24 cellular contexts compared by ENCODE assay signal in the genomic region with DNA sequence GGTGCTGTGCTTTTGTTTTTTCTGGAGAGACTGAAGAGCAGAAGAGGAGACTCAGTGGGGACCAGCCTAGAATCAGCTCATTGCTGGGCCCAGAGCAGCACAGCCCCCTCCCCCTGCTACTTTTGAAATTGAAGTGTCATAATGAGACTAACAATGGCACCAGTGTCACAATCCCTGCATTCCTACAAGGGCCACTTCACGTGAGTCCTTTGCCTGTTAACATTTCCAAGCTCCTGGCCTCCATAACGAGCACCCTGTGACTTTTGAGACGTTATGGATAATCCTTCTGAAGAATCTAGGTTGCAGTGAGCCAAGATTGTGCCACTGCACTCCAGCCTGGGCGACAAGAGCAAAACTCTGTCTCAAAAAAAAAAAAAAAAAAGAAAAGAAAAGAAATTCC. TPM values are rescaled to one million over a fixed set of nuclear protein-coding genes. Genes with fewer than 3 reads are reported as not detected.
A peak's percentile ranks its signal among the peaks of the same experiment; 100 is the strongest.
DNase-seq lines count a peak whose midpoint lies in the region; ATAC-seq and TF ChIP-seq lines count a peak whose summit lies in the region.
"Had no signal": no experiment of that assay in that cellular context is flagged by ENCODE, and none has a peak within 500 bp of the region (broad histone marks: within the 10 kb centered on the region; RNA-seq: fewer than 3 reads in every experiment).

No MANE protein-coding gene starts in this region.

- H3K4me1 ChIP-seq in Caco-2 (no peaks in the 10 kb centered on the region; the same call in 1 of the 2 replicates), H9 (ENCODE audit: insufficient read depth, low read length) (no peaks in the 10 kb centered on the region), left lung (no peaks in the 10 kb centered on the region), neuronal stem cell (ENCODE audit: control insufficient read depth in 2 of 2, insufficient read depth in 1 of 2, low read depth in 1 of 2, low read length in 2 of 2) (peaks cover 0 to 7% of the 10 kb centered on the region in 2 donors)
- H3K4me1 ChIP-seq: A549 had no signal

- peak overlapping the region; percentile 50 for H3K27ac Mint-ChIP-seq in Caco-2 (ENCODE audit: unreplicated experiment)
- peak overlapping the region in 2 of 3 experiments; percentile 5 to 53; a peak in 1 of 7 replicates for H3K27ac Mint-ChIP-seq in H9

- no peak overlapping the region for H2BK5ac ChIP-seq in H9 (ENCODE audit: insufficient read length, low read length)
- no peak overlapping the region for H2BK5ac ChIP-seq in neuronal stem cell (ENCODE audit: low read length)

- H3K9me3 Mint-ChIP-seq in Caco-2 (ENCODE audit: unreplicated experiment) = no peaks in the 10 kb centered on the region
- no peaks in the 10 kb centered on the region for H3K9me3 Mint-ChIP-seq in H9

- H2AFZ ChIP-seq in H9 (ENCODE audit: low read length) (no peak overlapping the region), neuronal stem cell (ENCODE audit: low read length) (no peak overlapping the region)
- H2AFZ ChIP-seq: PC-9 had no signal

- POLR2A ChIA-PET in Caco-2 (lab: Charles Lee) = no interaction called here

- no CpG with 5 or more reads among the region's 4 CpGs for WGBS in H9 (ENCODE audit: extremely low coverage, insufficient read length, low lambda C conversion rate)
- WGBS in neuronal stem cell (ENCODE audit: extremely low coverage in 2 of 2, insufficient read length in 2 of 2, insufficient replicate concordance in 1 of 2), 2 donors = no CpG with 5 or more reads among the region's 4 CpGs

- CTCF ChIA-PET in Caco-2 (lab: Charles Lee) = interaction anchor here (1.7 kb wide), 2 partner anchors 17 to 128 kb away, joined by 4 to 14 read pairs; no protein-coding TSS in a partner anchor

- H3K9me3 ChIP-seq in Caco-2 = no peaks in the 10 kb centered on the region
- H3K9me3 ChIP-seq in H9 (ENCODE audit: control insufficient read depth, low read depth, low read length) = no peaks in the 10 kb centered on the region
- no peaks in the 10 kb centered on the region for H3K9me3 ChIP-seq in left lung
- H3K9me3 ChIP-seq in neuronal stem cell (replicated peaks in 1 of 2; ENCODE audit: control insufficient read depth in 2 of 2, insufficient read depth in 1 of 2, low read depth in 1 of 2, low read length in 2 of 2) = no peaks in the 10 kb centered on the region
- H3K9me3 ChIP-seq: A549 had no signal

- no peak overlapping the region for H3K4ac ChIP-seq in H9 (ENCODE audit: low read depth, low read length)
- no peak overlapping the region for H3K4ac ChIP-seq in neuronal stem cell (ENCODE audit: low read length)

- H2BK120ac ChIP-seq in H9 (ENCODE audit: low read depth, low read length, poor library complexity, severe bottlenecking) (no peak overlapping the region), neuronal stem cell (ENCODE audit: low read depth, low read length) (no peak overlapping the region)

- no peaks in the 10 kb centered on the region for H3K79me2 ChIP-seq in H9 (ENCODE audit: insufficient read depth, low read length)

- intact Hi-C loops in Caco-2 (cut with micrococcal nuclease; ENCODE audit: unreplicated experiment) = no loop called here
- intact Hi-C loops in left lung (cut with DNase I) = no loop called here

- peak; percentile 72 for ATAC-seq in left lung
- no peak for ATAC-seq in HG03354 (IDR thresholded peaks at IDR 0.05; ENCODE audit: poor library complexity, severe bottlenecking, unreplicated experiment)
- ATAC-seq: A549, GM12878, K562 had no signal

- H3K36me3 ChIP-seq in Caco-2 (ENCODE audit: control insufficient read depth, insufficient read depth, low read length) (no peaks in the 10 kb centered on the region), left lung (no peaks in the 10 kb centered on the region), neuronal stem cell (replicated peaks in 1 of 2; ENCODE audit: control insufficient read depth in 2 of 2, insufficient read depth in 2 of 2, low read length in 2 of 2) (no peaks in the 10 kb centered on the region)

- TF ChIP-seq CTCF in Caco-2 (IDR thresholded peaks at IDR 0.05; ENCODE audit: insufficient read depth in 1 of 2, low read depth in 1 of 2, low read length in 1 of 2, severe bottlenecking in 1 of 2, unreplicated experiment in 1 of 2) = no peak
- TF ChIP-seq CTCF in H9 (conservative IDR thresholded peaks at IDR 0.05) = no peak
- no peak for TF ChIP-seq CTCF in left lung (IDR thresholded peaks at IDR 0.05)

- no peak overlapping the region for H3T11ph ChIP-seq in H9 (ENCODE audit: low read length)

- H3K56ac ChIP-seq in H9 (ENCODE audit: insufficient read length, low read depth, low read length) = no peak overlapping the region

- no TSS peak for BruUV-seq in Caco-2 (replicated peaks; lab: Mats Ljungman, UMichigan)

- H3K27ac ChIP-seq in H9 (ENCODE audit: insufficient read length, low read depth, low read length) (no peak overlapping the region), left lung (peak overlapping the region; percentile 11 to 33), neuronal stem cell (replicated peaks; ENCODE audit: low read length) (peak overlapping the region; percentile 52)
- H3K27ac ChIP-seq: PC-9 had no signal

- H3K79me1 ChIP-seq in H9 (ENCODE audit: insufficient read depth, low read depth, low read length, poor library complexity, severe bottlenecking) (no peaks in the 10 kb centered on the region), neuronal stem cell (ENCODE audit: low read depth, low read length) (no peaks in the 10 kb centered on the region)

- no peaks in the 10 kb centered on the region for H4K20me1 ChIP-seq in H9 (ENCODE audit: control insufficient read depth, insufficient read depth, insufficient read length)

- no peaks in the 10 kb centered on the region for H3K23me2 ChIP-seq in H9 (ENCODE audit: insufficient read length, low read depth, low read length, poor library complexity, severe bottlenecking)

- no peak overlapping the region for H3K18ac ChIP-seq in H9 (ENCODE audit: insufficient read length, low read depth, low read length)
- no peak overlapping the region for H3K18ac ChIP-seq in neuronal stem cell (ENCODE audit: low read length)

- H3K4me1 Mint-ChIP-seq in Caco-2 (ENCODE audit: low read depth, unreplicated experiment) (no peaks in the 10 kb centered on the region), H9 (peaks cover 5 to 9% of the 10 kb centered on the region in 2 experiments; a peak in 3 of 4 replicates)
- H3K4me1 Mint-ChIP-seq: CD4-positive, alpha-beta memory T cell had no signal

- H3K27me3 ChIP-seq in Caco-2 (replicated peaks; ENCODE audit: control insufficient read depth, insufficient read depth, low read length) (no peaks in the 10 kb centered on the region), H9 (ENCODE audit: insufficient read depth, low read length) (no peaks in the 10 kb centered on the region), left lung (no peaks in the 10 kb centered on the region), neuronal stem cell (ENCODE audit: control insufficient read depth in 3 of 3, insufficient read depth in 3 of 3, low read depth in 1 of 3, low read length in 3 of 3) (no peaks in the 10 kb centered on the region)

- DNase-seq in Caco-2 (peak in 1 of 2 experiments; percentile 41), H9 (no peak), left lung (peak in 1 of 2 donors; percentile 45), neuronal stem cell (ENCODE audit: low spot score) (no peak), cerebellar cortex (ENCODE audit: low spot score) (no peak), SHP77 treated with DMSO at 0.1 percent for 48 hours (lab: John Stamatoyannopoulos, UW) (no peak)
- DNase-seq: C1 segment of cervical spinal cord; CD4-positive, alpha-beta memory T cell; DMS 273 treated with DMSO at 0.1 percent for 48 hours; DMS79; EL; GDM1; Kasumi-1; NCI-H1092 treated with DMSO at 0.1 percent for 48 hours; NCI-H1436; NCI-H187 treated with DMSO at 0.1 percent for 48 hours; NCI-H446 treated with DMSO at 0.1 percent for 48 hours; NCI-H526 treated with DMSO at 0.1 percent for 48 hours; PC-9; Right ventricle myocardium superior had no signal

- H4K91ac ChIP-seq in H9 (ENCODE audit: insufficient read length, low read depth, low read length) (no peak overlapping the region), neuronal stem cell (ENCODE audit: low read depth, low read length, poor library complexity) (no peak overlapping the region)

- no peak overlapping the region for H3K4me3 ChIP-seq in Caco-2 (ENCODE audit: low read depth, low read length)
- H3K4me3 ChIP-seq in left lung = no peak overlapping the region
- no peak overlapping the region for H3K4me3 ChIP-seq in neuronal stem cell (ENCODE audit: low read length in 2 of 2)
- H3K4me3 ChIP-seq: A549, GM12878, K562, PC-9 had no signal

- no peak overlapping the region for H2BK20ac ChIP-seq in H9 (ENCODE audit: low read depth, low read length, poor library complexity, severe bottlenecking)

- H3K4me3 Mint-ChIP-seq in Caco-2 (ENCODE audit: unreplicated experiment) (no peak overlapping the region), H9 (no peak overlapping the region)
- H3K4me3 Mint-ChIP-seq: CD4-positive, alpha-beta memory T cell had no signal

- H2BK12ac ChIP-seq in H9 (ENCODE audit: insufficient read length, low read depth, low read length) (no peak overlapping the region), neuronal stem cell (ENCODE audit: low read length) (no peak overlapping the region)

- H4K8ac ChIP-seq in H9 (replicated peaks; ENCODE audit: insufficient read length, low read depth, low read length) (no peak overlapping the region), neuronal stem cell (ENCODE audit: low read depth, low read length) (no peak overlapping the region)

- no peak overlapping the region for H3K14ac ChIP-seq in H9 (ENCODE audit: insufficient read depth, low read length)
- no peak overlapping the region for H3K14ac ChIP-seq in neuronal stem cell (ENCODE audit: low read length)

- H3K23ac ChIP-seq in H9 (ENCODE audit: insufficient read length, low read depth, low read length) (no peak overlapping the region), neuronal stem cell (ENCODE audit: low read depth, low read length, poor library complexity) (no peak overlapping the region)

- no peak overlapping the region for H2AK5ac ChIP-seq in H9 (ENCODE audit: insufficient read length, low read length)
- no peak overlapping the region for H2AK5ac ChIP-seq in neuronal stem cell (ENCODE audit: low read depth, low read length)

- H3K9ac ChIP-seq in H9 (ENCODE audit: extremely low read depth, insufficient read length, low read length) (no peak overlapping the region), neuronal stem cell (ENCODE audit: low read depth, low read length, poor library complexity) (no peak overlapping the region)

- H3K27me3 Mint-ChIP-seq in Caco-2 (ENCODE audit: insufficient read depth, unreplicated experiment) (no peaks in the 10 kb centered on the region), H9 (ENCODE audit: low read depth) (peaks cover 3% of the 10 kb centered on the region)

- H3K4me2 ChIP-seq in H9 (ENCODE audit: insufficient read depth, insufficient read length, low read length) (no peak overlapping the region), neuronal stem cell (ENCODE audit: insufficient read depth, low read length, poor library complexity, severe bottlenecking) (no peak overlapping the region)
- H3K4me2 ChIP-seq: A549, PC-9 had no signal

- H4K5ac ChIP-seq in H9 (ENCODE audit: insufficient read length, low read depth, low read length) = no peak overlapping the region

- no peak overlapping the region for H2BK15ac ChIP-seq in H9 (ENCODE audit: low read depth, low read length)
- H2BK15ac ChIP-seq in neuronal stem cell (ENCODE audit: low read length) = no peak overlapping the region

- H3K36me3 Mint-ChIP-seq in Caco-2 (ENCODE audit: insufficient read depth, unreplicated experiment) (no peaks in the 10 kb centered on the region), H9 (ENCODE audit: insufficient read depth in 1 of 3, low read depth in 3 of 3) (no peaks in the 10 kb centered on the region)
- H3K36me3 Mint-ChIP-seq: CD4-positive, alpha-beta memory T cell had no signal

RNA-seq across cellular contexts. Expression of gene CNBD2, which starts 41.7 kb away (rescaled TPM):
- 7.9 and 9.1 TPM in 2 replicates for total RNA-seq in Caco-2 (2022)
- total RNA-seq in H9 (2021) = 2.3 and 3.1 TPM in 2 replicates
- total RNA-seq in left lung = 1 to 10 TPM; 3.3 to 3.6 TPM
- polyA plus RNA-seq in neuronal stem cell (2013, experiment 1 of 2) = 10.1 TPM
- polyA plus RNA-seq in neuronal stem cell (2013, experiment 2 of 2) = 9.8 TPM

RNA-seq across cellular contexts. Expression of gene SCAND1, which starts 55.8 kb away (rescaled TPM):
- total RNA-seq in Caco-2 (2022) (125 and 129 TPM in 2 replicates), H9 (2021) (59.1 and 60.5 TPM in 2 replicates), left lung (10 to 100 TPM; 58.1 to 62.1 TPM)
- 60.0 TPM for polyA plus RNA-seq in neuronal stem cell (2013, experiment 1 of 2)
- 61.3 TPM for polyA plus RNA-seq in neuronal stem cell (2013, experiment 2 of 2)
